In the genomic region with DNA sequence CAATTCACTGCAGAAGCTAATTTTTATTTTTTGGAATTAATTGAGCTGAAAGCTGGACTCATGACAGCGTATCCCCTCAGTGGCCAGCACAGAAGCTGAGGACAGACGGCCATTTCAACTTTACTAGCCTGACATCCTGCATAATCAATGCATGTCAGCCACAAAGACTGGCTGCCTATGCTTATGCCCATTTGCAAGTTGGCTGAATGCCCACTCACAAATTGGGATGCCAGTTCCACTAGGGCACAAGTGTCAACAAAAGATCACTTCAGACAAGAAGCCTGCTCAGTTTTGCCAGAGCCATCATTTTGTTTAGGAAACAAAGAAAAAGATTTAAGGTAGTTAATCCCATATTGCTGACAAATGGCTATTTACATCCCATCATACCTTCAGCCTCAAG, we compare ENCODE assay signal across 19 cellular contexts.
DNase-seq lines count a peak whose midpoint lies in the region; ATAC-seq and TF ChIP-seq lines count a peak whose summit lies in the region.
"Had no signal": no experiment of that assay in that cellular context is flagged by ENCODE, and none has a peak within 500 bp of the region (broad histone marks: within the 10 kb centered on the region; RNA-seq: fewer than 3 reads in every experiment).

No MANE protein-coding gene starts in this region.

- ATAC-seq in HG03354 (IDR thresholded peaks at IDR 0.05; ENCODE audit: poor library complexity, severe bottlenecking, unreplicated experiment): no peak
- ATAC-seq: CD8-positive, alpha-beta T cell; Panc1; Right ventricle myocardium inferior; T-cell had no signal

- no peak for TF ChIP-seq CTCF in BE2C (IDR thresholded peaks at IDR 0.05; ENCODE audit: low read depth, low read length)

- DNase-seq in COLO668 (lab: John Stamatoyannopoulos, UW; ENCODE audit: unreplicated experiment): peak; percentile 9
- DNase-seq in DMS79 treated with DMSO at 0.1 percent for 48 hours (lab: John Stamatoyannopoulos, UW): peak; percentile 87
- peak; percentile 64 for DNase-seq in NCI-H345 treated with DMSO at 0.1 percent for 48 hours (lab: John Stamatoyannopoulos, UW; ENCODE audit: unreplicated experiment)
- peak; percentile 43 for DNase-seq in medulla oblongata (ENCODE audit: extremely low spot score)
- no peak for DNase-seq in T-helper 2 cell
- DNase-seq in BE2C: no peak
- DNase-seq in activated gamma-delta T cell treated with Interleukin-2 at 50 U/mL for 16 hours: no peak
- DNase-seq: CD8-positive, alpha-beta T cell; Karpas-422; MM.1S; NCI-H146; NCI-H2171 treated with DMSO at 0.1 percent for 48 hours; NCI-H524 treated with DMSO at 0.1 percent for 48 hours; T-cell had no signal

- no peaks in the 10 kb centered on the region for H3K27me3 ChIP-seq in BE2C

- no peaks in the 10 kb centered on the region for H3K36me3 ChIP-seq in BE2C
- H3K36me3 ChIP-seq: HAP-1 had no signal

- no peak overlapping the region for H3K4me3 ChIP-seq in BE2C (ENCODE audit: low read depth, low read length)
- H3K4me3 ChIP-seq: HAP-1, SK-N-MC had no signal

- no peaks in the 10 kb centered on the region for H3K4me1 ChIP-seq in BE2C
- H3K4me1 ChIP-seq: HAP-1 had no signal

- no peaks in the 10 kb centered on the region for H3K9me3 ChIP-seq in BE2C
- H3K9me3 ChIP-seq: HAP-1 had no signal

Comparison
In these comparisons a context has a peak if more than half of its experiments do, and no peak if none do; other contexts are left out.
1. DNase-seq: peak in COLO668 (single experiment), DMS79 treated with DMSO at 0.1 percent for 48 hours (single experiment), NCI-H345 treated with DMSO at 0.1 percent for 48 hours (single experiment) and medulla oblongata (single experiment); none in T-helper 2 cell (0 of 5), BE2C (single experiment) and activated gamma-delta T cell treated with Interleukin-2 at 50 U/mL for 16 hours (single experiment).